25 cellular contexts compared by ENCODE assay signal in genomic region chr10:36764823-36765222, GRCh38.
"Had no signal": no experiment of that assay in that cellular context is flagged by ENCODE, and none has a peak within 500 bp of the region (broad histone marks: within the 10 kb centered on the region; RNA-seq: fewer than 3 reads in every experiment).

No MANE protein-coding gene starts in this region.

- H3K36me3 Mint-ChIP-seq: activated naive CD8-positive, alpha-beta T cell had no signal

- H3K27ac ChIP-seq: brain microvascular endothelial cell, colonic mucosa, Peyer's patch had no signal

- H3K36me3 ChIP-seq: brain microvascular endothelial cell, colonic mucosa, MG63, Peyer's patch had no signal

- H3K27me3 Mint-ChIP-seq: activated CD4-positive, alpha-beta T cell treated with anti-CD3 and anti-CD28 coated beads, Interleukin-2, amount 10 ng/mL, durations not matched to agents 7 days and 5 days; activated naive CD8-positive, alpha-beta T cell; activated naive CD8-positive, alpha-beta T cell treated with anti-CD3 and anti-CD28 coated beads, Interleukin-2, amount 50 U/mL, for 24 hours; activated T-cell treated with anti-CD3 and anti-CD28 coated beads, Interleukin-2, amount 50 U/mL, for 24 hours had no signal

- H3K9me3 ChIP-seq: colonic mucosa, MG63, Peyer's patch had no signal

- H3K4me1 ChIP-seq: colonic mucosa, Peyer's patch had no signal

- H3K4me1 Mint-ChIP-seq: activated CD4-positive, alpha-beta T cell treated with anti-CD3 and anti-CD28 coated beads, Interleukin-2, amount 10 ng/mL, durations not matched to agents 7 days and 5 days; activated naive CD8-positive, alpha-beta T cell treated with anti-CD3 and anti-CD28 coated beads, Interleukin-2, amount 50 U/mL, for 24 hours had no signal

- H3K9me3 Mint-ChIP-seq: activated CD4-positive, alpha-beta T cell treated with anti-CD3 and anti-CD28 coated beads, Interleukin-2, amount 10 ng/mL, durations not matched to agents 7 days and 5 days; activated T-cell treated with anti-CD3 and anti-CD28 coated beads, Interleukin-2, amount 50 U/mL, for 24 hours; activated T-helper 1 cell treated with anti-CD3 and anti-CD28 coated beads, Interleukin-12 subunit alpha, Interleukin-12 subunit beta, Interleukin-2, Interleukin-4 antibody, amounts not matched to agents 30 ng/mL and 10 ng/mL and 1 ng/mL, durations not matched to agents 14 hours and 24 hours and 36 hours had no signal

- H3K27ac Mint-ChIP-seq: activated CD4-positive, alpha-beta T cell treated with anti-CD3 and anti-CD28 coated beads, Interleukin-2, amount 10 ng/mL, durations not matched to agents 7 days and 5 days; activated CD8-positive, alpha-beta T cell treated with anti-CD3 and anti-CD28 coated beads, Interleukin-2, amount 10 ng/mL, durations not matched to agents 7 days and 5 days; activated naive CD4-positive, alpha-beta T cell treated with anti-CD3 and anti-CD28 coated beads for 36 hours; activated naive CD8-positive, alpha-beta T cell; activated naive CD8-positive, alpha-beta T cell treated with anti-CD3 and anti-CD28 coated beads, Interleukin-2, amount 50 U/mL, for 24 hours; activated T-cell treated with anti-CD3 and anti-CD28 coated beads, Interleukin-2, amount 50 U/mL, for 24 hours; activated T-helper 1 cell treated with anti-CD3 and anti-CD28 coated beads, Interleukin-12 subunit alpha, Interleukin-12 subunit beta, Interleukin-2, Interleukin-4 antibody, amounts not matched to agents 30 ng/mL and 10 ng/mL and 1 ng/mL, durations not matched to agents 14 hours and 24 hours and 36 hours had no signal

- H3K27me3 ChIP-seq: brain microvascular endothelial cell, colonic mucosa, MG63, Peyer's patch had no signal

- DNase-seq: activated CD4-positive, alpha-beta T cell treated with anti-CD3 and anti-CD28 coated beads, Interleukin-2, amount 10 ng/mL, durations not matched to agents 7 days and 5 days; activated CD4-positive, alpha-beta T cell treated with anti-CD3 and anti-CD28 coated beads, Interleukin-2, amount 50 U/mL, for 48 hours; activated CD8-positive, alpha-beta T cell treated with anti-CD3 and anti-CD28 coated beads, Interleukin-2, amount 10 ng/mL, durations not matched to agents 7 days and 5 days; activated gamma-delta T cell treated with Interleukin-2 at 50 U/mL for 16 hours; activated naive CD4-positive, alpha-beta T cell treated with anti-CD3 and anti-CD28 coated beads for 36 hours; activated naive CD8-positive, alpha-beta T cell treated with anti-CD3 and anti-CD28 coated beads, Interleukin-2, amount 50 U/mL, for 24 hours; activated T-cell treated with anti-CD3 and anti-CD28 coated beads, Interleukin-2, amount 50 U/mL, for 24 hours; anterior cingulate cortex; brain microvascular endothelial cell; central memory CD4-positive, alpha-beta T cell; colonic mucosa; MG63; NCI-H1048; NCI-H1105 treated with DMSO at 0.1 percent for 48 hours; NCI-H1436; NCI-H1694; NCI-H1930; NCI-H345; NCI-H524 treated with DMSO at 0.1 percent for 48 hours; Peyer's patch; RPMI8226; SHP77 treated with DMSO at 0.1 percent for 48 hours; T1000 had no signal

- ATAC-seq: activated CD8-positive, alpha-beta T cell treated with anti-CD3 and anti-CD28 coated beads, Interleukin-2, amount 10 ng/mL, durations not matched to agents 7 days and 5 days; activated naive CD8-positive, alpha-beta T cell treated with anti-CD3 and anti-CD28 coated beads, Interleukin-2, amount 50 U/mL, for 24 hours had no signal

- H3K4me3 ChIP-seq: colonic mucosa, MG63, Peyer's patch had no signal

- H3K4me3 Mint-ChIP-seq: activated CD4-positive, alpha-beta T cell treated with anti-CD3 and anti-CD28 coated beads, Interleukin-2, amount 10 ng/mL, durations not matched to agents 7 days and 5 days; activated CD8-positive, alpha-beta T cell treated with anti-CD3 and anti-CD28 coated beads, Interleukin-2, amount 10 ng/mL, durations not matched to agents 7 days and 5 days; activated naive CD4-positive, alpha-beta T cell treated with anti-CD3 and anti-CD28 coated beads for 36 hours; activated naive CD8-positive, alpha-beta T cell; activated naive CD8-positive, alpha-beta T cell treated with anti-CD3 and anti-CD28 coated beads, Interleukin-2, amount 50 U/mL, for 24 hours; activated T-cell treated with anti-CD3 and anti-CD28 coated beads, Interleukin-2, amount 50 U/mL, for 24 hours; activated T-helper 1 cell treated with anti-CD3 and anti-CD28 coated beads, Interleukin-12 subunit alpha, Interleukin-12 subunit beta, Interleukin-2, Interleukin-4 antibody, amounts not matched to agents 30 ng/mL and 10 ng/mL and 1 ng/mL, durations not matched to agents 14 hours and 24 hours and 36 hours had no signal
